Comparison of ENCODE assay signal across 1 cellular context in the genomic region with DNA sequence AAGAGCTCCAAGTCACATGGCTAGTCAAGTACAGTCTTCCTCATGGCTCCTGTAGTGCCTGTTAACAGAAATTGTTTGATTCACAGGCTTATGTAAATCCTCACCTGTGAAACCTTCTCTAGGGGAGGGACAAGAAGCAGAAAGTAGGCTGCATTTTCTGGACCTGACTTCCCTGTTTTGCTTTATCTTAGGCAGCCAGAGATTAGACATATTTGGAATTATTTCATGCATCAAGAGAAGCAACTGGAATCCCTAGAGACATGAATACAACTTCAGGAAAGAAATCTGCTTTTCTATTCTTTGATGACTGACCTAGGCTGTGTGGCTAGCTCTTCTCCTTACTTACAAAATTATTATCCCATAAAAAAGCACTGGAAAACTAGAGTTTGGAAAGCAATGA.
TF ChIP-seq lines count a peak whose summit lies in the region.

No MANE protein-coding gene starts in this region.

TF ChIP-seq in IMR-90, 13 proteins besides CTCF, POLR2A, EP300 and RAD21 (continued from another document):
- TF ChIP-seq SMC3 (IDR thresholded peaks at IDR 0.05; ENCODE audit: low read depth, low read length): no peak
- no peak for TF ChIP-seq NFE2L2 (IDR thresholded peaks at IDR 0.05; ENCODE audit: low read depth, low read length)
- no peak for TF ChIP-seq MXI1 (IDR thresholded peaks at IDR 0.05; ENCODE audit: borderline replicate concordance, low read depth, low read length)
- TF ChIP-seq CHD1 (IDR thresholded peaks at IDR 0.05; ENCODE audit: low read depth, low read length): no peak
- no peak for TF ChIP-seq FOS (IDR thresholded peaks at IDR 0.05; ENCODE audit: low read depth, low read length)
- TF ChIP-seq, protein P1, sequence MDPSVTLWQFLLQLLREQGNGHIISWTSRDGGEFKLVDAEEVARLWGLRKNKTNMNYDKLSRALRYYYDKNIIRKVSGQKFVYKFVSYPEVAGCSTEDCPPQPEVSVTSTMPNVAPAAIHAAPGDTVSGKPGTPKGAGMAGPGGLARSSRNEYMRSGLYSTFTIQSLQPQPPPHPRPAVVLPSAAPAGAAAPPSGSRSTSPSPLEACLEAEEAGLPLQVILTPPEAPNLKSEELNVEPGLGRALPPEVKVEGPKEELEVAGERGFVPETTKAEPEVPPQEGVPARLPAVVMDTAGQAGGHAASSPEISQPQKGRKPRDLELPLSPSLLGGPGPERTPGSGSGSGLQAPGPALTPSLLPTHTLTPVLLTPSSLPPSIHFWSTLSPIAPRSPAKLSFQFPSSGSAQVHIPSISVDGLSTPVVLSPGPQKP (IDR thresholded peaks at IDR 0.05; ENCODE audit: borderline replicate concordance, low read depth, low read length): no peak
